In genomic region chr4:119271361-119272085, GRCh38 we compare ENCODE assay signal across 28 cellular contexts. TPM values are rescaled to one million over a fixed set of nuclear protein-coding genes. Genes with fewer than 3 reads are reported as not detected.
"Had no signal": no experiment of that assay in that cellular context is flagged by ENCODE, and none has a peak within 500 bp of the region (broad histone marks: within the 10 kb centered on the region; RNA-seq: fewer than 3 reads in every experiment).

No MANE protein-coding gene starts in this region.

- H3K9me3 Mint-ChIP-seq: natural killer cell treated with Interleukin-12 subunit alpha and Interleukin-12 subunit beta and Interleukin-15 and Interleukin-18, amount 100 ng/mL, for 72 hours; stimulated activated memory B cell treated with anti-CD40 and anti-IgM and Interleukin-4, amounts not matched to agents 10 μg/mL and 1 μg/mL and 100 μg/mL, for 72 hours had no signal

- H3K9me3 ChIP-seq: heart right ventricle, pancreas, psoas muscle, testis, tibial nerve had no signal

- H3K4me1 ChIP-seq: pancreas, testis, tibial nerve had no signal

- H3K27ac ChIP-seq: pancreas, psoas muscle, testis, tibial nerve had no signal

- H3K27me3 ChIP-seq: heart right ventricle, pancreas, spleen, testis, tibial nerve had no signal

- H3K4me3 Mint-ChIP-seq: dendritic cell treated with granulocyte-macrophage colony-stimulating factor and Interleukin-4, amounts not matched to agents 40 ng/mL and 50 ng/mL, for 4 days; endodermal cell; natural killer cell treated with Interleukin-12 subunit alpha and Interleukin-12 subunit beta and Interleukin-15 and Interleukin-18, amount 100 ng/mL, for 72 hours; stimulated activated memory B cell treated with anti-CD40 and anti-IgM and Interleukin-4, amounts not matched to agents 10 μg/mL and 1 μg/mL and 100 μg/mL, for 72 hours; stimulated activated naive CD8-positive, alpha-beta T cell treated with anti-CD3 and anti-CD28 coated beads, Interleukin-15, amount 100 ng/mL, for 72 hours had no signal

- H3K27ac Mint-ChIP-seq: dendritic cell treated with granulocyte-macrophage colony-stimulating factor and Interleukin-4, amounts not matched to agents 40 ng/mL and 50 ng/mL, for 4 days; endodermal cell; natural killer cell treated with Interleukin-12 subunit alpha and Interleukin-12 subunit beta and Interleukin-15 and Interleukin-18, amount 100 ng/mL, for 72 hours; stimulated activated memory B cell treated with anti-CD40 and anti-IgM and Interleukin-4, amounts not matched to agents 10 μg/mL and 1 μg/mL and 100 μg/mL, for 72 hours had no signal

- H3K27me3 Mint-ChIP-seq: dendritic cell treated with granulocyte-macrophage colony-stimulating factor and Interleukin-4, amounts not matched to agents 40 ng/mL and 50 ng/mL, for 4 days; natural killer cell treated with Interleukin-12 subunit alpha and Interleukin-12 subunit beta and Interleukin-15 and Interleukin-18, amount 100 ng/mL, for 72 hours; stimulated activated memory B cell treated with anti-CD40 and anti-IgM and Interleukin-4, amounts not matched to agents 10 μg/mL and 1 μg/mL and 100 μg/mL, for 72 hours; stimulated activated naive CD8-positive, alpha-beta T cell treated with anti-CD3 and anti-CD28 coated beads, Interleukin-15, amount 100 ng/mL, for 72 hours had no signal

- H3K4me1 Mint-ChIP-seq: endodermal cell had no signal

- DNase-seq: effector CD4-positive, alpha-beta T cell; endodermal cell; heart right ventricle; hypothalamus; kidney glomerular epithelial cell; mesenchymal stem cell; midbrain; occipital lobe; psoas muscle; spleen; stimulated activated CD4-positive, alpha-beta T cell treated with anti-CD3 and anti-CD28 coated beads, Interleukin-15, amount 100 ng/mL, for 24 hours; stimulated activated CD4-positive, alpha-beta T cell treated with anti-CD3 and anti-CD28 coated beads, Interleukin-1b, Interleukin-23, amount 100 ng/mL, for 48 hours; stimulated activated CD4-positive, alpha-beta T cell treated with anti-CD3 and anti-CD28 coated beads, Interleukin-4, amount 100 ng/mL, for 24 hours; stimulated activated naive CD8-positive, alpha-beta T cell treated with anti-CD3 and anti-CD28 coated beads, Interleukin-15, amount 100 ng/mL, for 72 hours; testis had no signal

- H3K4me3 ChIP-seq: heart right ventricle, pancreas, psoas muscle, spleen, testis, tibial nerve had no signal

- ATAC-seq: esophagus mucosa; heart right ventricle; natural killer cell treated with Interleukin-12 subunit alpha and Interleukin-12 subunit beta and Interleukin-15 and Interleukin-18, amount 100 ng/mL, for 72 hours; pancreas; psoas muscle; sciatic nerve; stimulated activated memory B cell treated with anti-CD40 and anti-IgM and Interleukin-4, amounts not matched to agents 10 μg/mL and 1 μg/mL and 100 μg/mL, for 72 hours; stimulated activated naive CD8-positive, alpha-beta T cell treated with anti-CD3 and anti-CD28 coated beads, Interleukin-15, amount 100 ng/mL, for 72 hours had no signal

RNA-seq across cellular contexts. Expression of gene FABP2, which starts 50.4 kb away (rescaled TPM):
- total RNA-seq: endodermal cell; esophagus mucosa; fibroblast of lung; frontal cortex; natural killer cell treated with Interleukin-12 subunit alpha and Interleukin-12 subunit beta and Interleukin-15 and Interleukin-18, amount 100 ng/mL, for 72 hours; occipital lobe; pancreas; psoas muscle; sciatic nerve; skeletal muscle tissue; subcutaneous adipose tissue; testis; tibial nerve; ureter had no signal
- polyA plus RNA-seq: fibroblast of lung, liver had no signal
